Comparison of ENCODE assay signal across 17 cellular contexts in genomic region chr7:55148571-55148970, GRCh38.
DNase-seq lines count a peak whose midpoint lies in the region; ATAC-seq and TF ChIP-seq lines count a peak whose summit lies in the region.
"Had no signal": no experiment of that assay in that cellular context is flagged by ENCODE, and none has a peak within 500 bp of the region (broad histone marks: within the 10 kb centered on the region; RNA-seq: fewer than 3 reads in every experiment).

No MANE protein-coding gene starts in this region.

- peaks cover 9% of the 10 kb centered on the region for H3K4me1 Mint-ChIP-seq in HFFc6 (ENCODE audit: low read depth)
- H3K4me1 Mint-ChIP-seq: CD8-positive, alpha-beta memory T cell had no signal

- H2AFZ ChIP-seq in PC-9: no peak overlapping the region

- intact Hi-C loops in PC-9 (cut with micrococcal nuclease; ENCODE audit: unreplicated experiment): no loop called here
- intact Hi-C loops in left colon (cut with DNase I, micrococcal nuclease): no loop called here

- H3K4me2 ChIP-seq in PC-9: no peak overlapping the region

- POLR2A ChIA-PET in PC-9 (lab: Charles Lee; ENCODE audit: unreplicated experiment): interaction anchor here (0.7 kb wide), 1 partner anchor 23 kb away, joined by 4 read pairs; no protein-coding TSS in a partner anchor

- CTCF ChIA-PET in PC-9 (lab: Charles Lee): no interaction called here

- H3K4me3 Mint-ChIP-seq in HFFc6: no peak overlapping the region
- H3K4me3 Mint-ChIP-seq: CD8-positive, alpha-beta memory T cell had no signal

- H3K36me3 ChIP-seq in PC-9 (ENCODE audit: low read depth): peaks cover 86% of the 10 kb centered on the region

- H3K79me2 ChIP-seq in PC-9 (ENCODE audit: low read depth): peaks cover 24% of the 10 kb centered on the region; the same call in 1 of the 2 replicates

- H3K27me3 Mint-ChIP-seq in HFFc6 (ENCODE audit: insufficient read depth): peaks cover 6% of the 10 kb centered on the region

- BruUV-seq in PC-9 (replicated peaks; lab: Mats Ljungman, UMichigan): no TSS peak

- H3K27me3 ChIP-seq in PC-9 (ENCODE audit: insufficient read depth, low read depth): no peaks in the 10 kb centered on the region
- H3K27me3 ChIP-seq: MG63 had no signal

- H3K36me3 Mint-ChIP-seq in HFFc6 (ENCODE audit: low read depth): peaks cover 68% of the 10 kb centered on the region
- H3K36me3 Mint-ChIP-seq: CD8-positive, alpha-beta memory T cell had no signal

- no peak overlapping the region for H3K4me3 ChIP-seq in PC-9
- H3K4me3 ChIP-seq: MG63, SK-N-MC had no signal

- peak; percentile 40 for ATAC-seq in left colon
- ATAC-seq: Right ventricle myocardium inferior had no signal

- H3K9me3 Mint-ChIP-seq in HFFc6: no peaks in the 10 kb centered on the region

- H3F3A ChIP-seq in PC-9 (ENCODE audit: insufficient read depth, low read depth): peaks cover 49% of the 10 kb centered on the region

- H4K20me1 ChIP-seq in PC-9 (ENCODE audit: insufficient read depth): 0 out of 2 replicates have a peak, but pooled peaks cover 4% of the 10 kb centered on the region

- TF ChIP-seq CTCF in PC-9 (conservative IDR thresholded peaks at IDR 0.05) (no peak), HFFc6 (IDR thresholded peaks at IDR 0.05) (no peak)

- peak; percentile 62 for DNase-seq in DMS153 treated with DMSO at 0.1 percent for 48 hours (lab: John Stamatoyannopoulos, UW; ENCODE audit: unreplicated experiment)
- DNase-seq in NCI-H1105 (lab: John Stamatoyannopoulos, UW): peak; percentile 9
- DNase-seq in PC-9: no peak
- peak in 1 of 2 donors; percentile 66 for DNase-seq in left colon
- DNase-seq in NCI-H2227 (lab: John Stamatoyannopoulos, UW; ENCODE audit: unreplicated experiment): no peak
- no peak for DNase-seq in HFFc6
- no peak for DNase-seq in HPDE6-E6E7 (ENCODE audit: extremely low spot score)
- DNase-seq: CD8-positive, alpha-beta memory T cell; EL; KBM-7; MG63; NCI-H2081; NCI-H524 treated with DMSO at 0.1 percent for 48 hours; OCI-M1; T-helper 1 cell had no signal

- no peaks in the 10 kb centered on the region for H3K9me3 ChIP-seq in PC-9 (ENCODE audit: insufficient read depth, low read depth)
- H3K9me3 ChIP-seq: MG63 had no signal

- no peaks in the 10 kb centered on the region for H3K4me1 ChIP-seq in PC-9 (replicated peaks; ENCODE audit: insufficient read depth)

- no peaks in the 10 kb centered on the region for H3K9me2 ChIP-seq in PC-9 (ENCODE audit: insufficient read depth)

- H3K27ac Mint-ChIP-seq in HFFc6: no peak overlapping the region
- H3K27ac Mint-ChIP-seq: CD8-positive, alpha-beta memory T cell had no signal

- H3K27ac ChIP-seq in PC-9: peak overlapping the region; percentile 3; the same call in 1 of the 2 replicates
- H3K27ac ChIP-seq: SK-N-MC had no signal

Comparison
In these comparisons a context has a peak if more than half of its experiments do, and no peak if none do; other contexts are left out.
1. DNase-seq: peak in DMS153 treated with DMSO at 0.1 percent for 48 hours (single experiment) and NCI-H1105 (single experiment); none in PC-9 (0 of 2), NCI-H2227 (single experiment), HFFc6 (single experiment) and HPDE6-E6E7 (single experiment).